In the genomic region with DNA sequence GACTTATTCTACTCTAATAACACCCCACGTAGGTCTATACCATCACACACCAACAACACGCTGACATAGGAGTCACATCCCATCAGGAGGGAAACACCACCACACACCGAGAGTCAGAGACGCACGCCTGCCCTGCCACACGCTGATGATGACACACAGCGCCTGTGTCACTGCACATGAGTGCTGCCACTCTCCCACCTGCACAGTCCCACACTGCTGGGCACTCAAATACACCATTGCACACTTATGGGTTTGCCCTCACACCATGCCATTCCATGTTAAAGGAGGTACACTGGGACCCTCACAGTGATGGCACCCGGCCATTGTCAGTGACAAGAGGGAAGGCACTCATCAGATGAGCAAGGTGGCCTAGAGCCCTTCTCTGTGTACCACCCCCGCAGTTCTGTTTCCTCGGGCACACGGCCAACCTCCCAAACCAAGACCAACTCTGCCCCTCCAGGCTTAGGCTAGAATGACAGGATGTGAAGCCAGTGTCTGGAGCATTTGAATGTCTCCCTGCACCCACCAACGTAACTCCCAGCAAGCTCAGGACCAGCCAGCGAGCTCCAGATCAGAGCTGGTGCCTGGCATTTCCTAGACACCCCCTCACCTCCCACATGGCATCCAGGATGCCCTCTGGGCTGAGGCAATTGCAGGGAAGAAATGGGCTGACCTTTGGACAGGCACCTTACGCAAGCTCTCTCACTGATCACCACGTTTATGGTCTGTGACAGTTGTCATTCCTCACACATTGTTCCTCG, we compare ENCODE assay signal across 11 cellular contexts. TPM values are rescaled to one million over a fixed set of nuclear protein-coding genes. Genes with fewer than 3 reads are reported as not detected.
DNase-seq lines count a peak whose midpoint lies in the region; ATAC-seq lines count a peak whose summit lies in the region.
"Had no signal": no experiment of that assay in that cellular context is flagged by ENCODE, and none has a peak within 500 bp of the region (broad histone marks: within the 10 kb centered on the region; RNA-seq: fewer than 3 reads in every experiment).

No MANE protein-coding gene starts in this region.

- H3K27ac ChIP-seq in temporal lobe (ENCODE audit: low read depth, low read length): peak overlapping the region; percentile 56
- H3K27ac ChIP-seq: body of pancreas, neutrophil had no signal

- peak; percentile 5 for DNase-seq in activated naive CD4-positive, alpha-beta T cell treated with Interleukin-2 at 50 U/mL for 16 hours
- no peak for DNase-seq in activated naive CD4-positive, alpha-beta T cell (lab: John Stamatoyannopoulos, UW)
- DNase-seq in NCI-H2029 (lab: John Stamatoyannopoulos, UW): peak; percentile 34
- DNase-seq in cerebellar nuclear complex (lab: John Stamatoyannopoulos, UW): peak; percentile 25 to 51
- no peak for DNase-seq in HK-2 (ENCODE audit: unreplicated experiment)
- DNase-seq: GF-D8 had no signal

- no peak for ATAC-seq in HG03342 (IDR thresholded peaks at IDR 0.05; ENCODE audit: unreplicated experiment)
- no peak for ATAC-seq in HG02763 (IDR thresholded peaks at IDR 0.05; ENCODE audit: unreplicated experiment)
- ATAC-seq: body of pancreas had no signal

RNA-seq across cellular contexts. Expression of gene CPLX2, which starts 3.6 kb away (rescaled TPM):
- total RNA-seq in temporal lobe: 53.1 TPM

Comparison
In these comparisons a context has a peak if more than half of its experiments do, and no peak if none do; other contexts are left out.
1. DNase-seq: peak in activated naive CD4-positive, alpha-beta T cell treated with Interleukin-2 at 50 U/mL for 16 hours (single experiment), NCI-H2029 (single experiment) and cerebellar nuclear complex (2 of 2); none in activated naive CD4-positive, alpha-beta T cell (0 of 4) and HK-2 (single experiment).